In the genomic region with DNA sequence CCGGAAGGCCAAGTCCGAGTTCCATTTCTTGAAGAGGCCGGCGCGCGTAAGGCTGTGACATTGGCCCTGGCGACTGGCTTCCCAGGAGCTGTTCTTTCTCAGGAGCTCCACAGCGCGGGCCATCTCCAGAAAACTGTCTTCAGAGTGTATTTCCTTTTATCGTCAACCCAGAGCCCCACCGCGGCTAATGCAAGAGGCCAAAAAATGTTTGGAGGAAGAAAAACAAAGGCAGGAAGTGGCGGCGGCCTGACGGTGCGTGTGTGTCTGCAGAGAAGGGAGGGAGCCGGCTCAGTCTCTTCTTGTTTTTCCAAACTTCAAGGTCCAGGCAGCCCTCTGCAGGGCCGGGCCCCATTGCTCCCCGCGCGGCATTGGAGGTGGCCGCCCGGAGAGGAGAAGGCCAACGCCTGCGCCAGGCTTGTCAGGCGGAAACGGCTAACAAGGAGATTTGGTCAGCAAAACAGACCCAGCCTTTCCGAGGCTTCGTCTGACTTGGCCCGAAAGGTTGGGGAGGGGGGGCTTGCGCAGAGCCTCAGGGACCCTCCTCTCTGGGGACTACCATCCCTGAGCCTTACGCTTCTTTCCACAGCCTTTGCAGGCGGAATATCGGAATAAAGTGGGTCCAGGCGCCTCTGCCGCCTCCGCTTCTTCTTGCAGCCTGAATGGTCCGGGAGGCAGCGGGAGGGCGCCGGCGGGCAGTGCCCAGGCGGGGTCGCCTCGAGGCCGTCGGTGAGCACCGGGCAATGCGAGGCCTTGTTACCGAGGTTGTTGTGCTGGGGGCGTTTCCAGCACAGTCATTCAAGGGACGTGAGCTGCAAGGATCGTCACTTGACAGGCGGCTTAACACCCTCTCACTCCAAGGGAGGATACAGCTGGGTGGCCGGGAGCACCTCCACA, we compare ENCODE assay signal across 8 cellular contexts. TPM values are rescaled to one million over a fixed set of nuclear protein-coding genes. Genes with fewer than 3 reads are reported as not detected.
DNase-seq lines count a peak whose midpoint lies in the region; ATAC-seq and TF ChIP-seq lines count a peak whose summit lies in the region.

No MANE protein-coding gene starts in this region.

- H3K27me3 ChIP-seq in HUES6 (ENCODE audit: control insufficient read depth, insufficient read depth, low read length) (peaks cover 100% of the 10 kb centered on the region), spleen (replicated peaks in 1 of 7) (peaks cover 49 to 100% (median 99%) of the 10 kb centered on the region in 7 donors)

- H3K27me3 Mint-ChIP-seq in activated T-cell treated with anti-CD3 and anti-CD28 coated beads, Interleukin-2, amount 50 U/mL, for 24 hours: peaks cover 95% of the 10 kb centered on the region

- intact Hi-C loops in spleen (cut with DNase I; ENCODE audit: low total_unique reads): loop anchor here (10.0 kb wide), 1 partner anchor 1334 kb away; no protein-coding TSS in a partner anchor

- H3K27ac Mint-ChIP-seq in activated T-cell treated with anti-CD3 and anti-CD28 coated beads, Interleukin-2, amount 50 U/mL, for 24 hours: no peak overlapping the region

- H3K4me1 ChIP-seq in HUES6 (ENCODE audit: control insufficient read depth, insufficient read depth, low read length) (peaks cover 46% of the 10 kb centered on the region), spleen (peaks cover 32 to 79% (median 67%) of the 10 kb centered on the region in 6 donors)

- no peak for TF ChIP-seq CTCF in spleen (IDR thresholded peaks at IDR 0.05 in 8 of 11, conservative IDR thresholded peaks at IDR 0.05 in 3 of 11)

- H3K9me3 ChIP-seq in HUES6 (ENCODE audit: control insufficient read depth, insufficient read depth, low read depth, low read length) (no peaks in the 10 kb centered on the region), spleen (no peaks in the 10 kb centered on the region)

- H3K9me3 Mint-ChIP-seq in activated T-cell treated with anti-CD3 and anti-CD28 coated beads, Interleukin-2, amount 50 U/mL, for 24 hours: no peaks in the 10 kb centered on the region

- H3K9ac ChIP-seq in HUES6 (ENCODE audit: low read length): peak overlapping the region; percentile 51

- peak overlapping the region; percentile 37 for H3K4me3 ChIP-seq in HUES6 (ENCODE audit: low read depth, low read length)
- peak overlapping the region in 7 of 8 donors; percentile 4 to 50 (median 18) for H3K4me3 ChIP-seq in spleen

- H3K36me3 ChIP-seq in HUES6 (ENCODE audit: control insufficient read depth, insufficient read depth, low read length) (no peaks in the 10 kb centered on the region), spleen (no peaks in the 10 kb centered on the region)

- DNase-seq in activated T-cell treated with anti-CD3 and anti-CD28 coated beads, Interleukin-2, amount 50 U/mL, for 24 hours: peak; percentile 49
- peak; percentile 41 for DNase-seq in iPS-NIHi11 (ENCODE audit: low spot score)
- no peak for DNase-seq in spleen
- no peak for DNase-seq in NCI-H1048 (lab: John Stamatoyannopoulos, UW)
- no peak for DNase-seq in stimulated activated CD4-positive, alpha-beta T cell treated with anti-CD3 and anti-CD28 coated beads, Interleukin-2, amount 100 ng/mL, for 24 hours

- H3K27ac ChIP-seq in HUES6 (ENCODE audit: low read depth, low read length): no peak overlapping the region
- H3K27ac ChIP-seq in spleen: no peak overlapping the region

- no peak for ATAC-seq in HG02840 (IDR thresholded peaks at IDR 0.05; ENCODE audit: low FRiP score, unreplicated experiment)
- no peak for ATAC-seq in HG03442 (IDR thresholded peaks at IDR 0.05; ENCODE audit: unreplicated experiment)

- 6 to 23% (median 7%) methylated on average over 40 to 55 of the region's 55 CpGs for WGBS in spleen, 5 donors

- peak overlapping the region; percentile 63 for H3K4me3 Mint-ChIP-seq in activated T-cell treated with anti-CD3 and anti-CD28 coated beads, Interleukin-2, amount 50 U/mL, for 24 hours

- peaks cover 60% of the 10 kb centered on the region for H3K4me1 Mint-ChIP-seq in activated T-cell treated with anti-CD3 and anti-CD28 coated beads, Interleukin-2, amount 50 U/mL, for 24 hours (ENCODE audit: low read depth)

- no peaks in the 10 kb centered on the region for H3K36me3 Mint-ChIP-seq in activated T-cell treated with anti-CD3 and anti-CD28 coated beads, Interleukin-2, amount 50 U/mL, for 24 hours (ENCODE audit: low read depth)

- TF ChIP-seq POLR2A in spleen (IDR thresholded peaks at IDR 0.05): no peak

RNA-seq across cellular contexts. Expression of a gene that starts 3.9 kb away (rescaled TPM):
- not detected for total RNA-seq in spleen
- polyA plus RNA-seq in spleen: not detected

RNA-seq across cellular contexts. Expression of a gene that starts 11.0 kb away (rescaled TPM):
- total RNA-seq in spleen: not detected
- not detected for polyA plus RNA-seq in spleen

RNA-seq across cellular contexts. Expression of a gene that starts 14.8 kb away (rescaled TPM):
- total RNA-seq in spleen: under 1 TPM in 3 of 7 donors, not detected in 4; 0.13 to 0.72 (median 0.56) TPM
- under 1 TPM; 0.05 to 0.22 (median 0.19) TPM for polyA plus RNA-seq in spleen

RNA-seq across cellular contexts. Expression of a gene that starts 23.6 kb away (rescaled TPM):
- total RNA-seq in spleen: 1 to 10 TPM in 5 of 7 donors, under 1 TPM in 2; 0.51 to 3.0 (median 1.2) TPM
- under 1 TPM; 0.46 to 0.54 (median 0.48) TPM for polyA plus RNA-seq in spleen

RNA-seq across cellular contexts. Expression of a gene that starts 32.4 kb away (rescaled TPM):
- 1 to 10 TPM; 1.0 to 8.0 (median 2.6) TPM for total RNA-seq in spleen
- 1 to 10 TPM in 1 of 3 donors, under 1 TPM in 2; 0.55 to 1.4 (median 0.80) TPM for polyA plus RNA-seq in spleen

Comparison
In these comparisons a context has a peak if more than half of its experiments do, and no peak if none do; other contexts are left out.
1. DNase-seq: peak in activated T-cell treated with anti-CD3 and anti-CD28 coated beads, Interleukin-2, amount 50 U/mL, for 24 hours (single experiment) and iPS-NIHi11 (single experiment); none in spleen (single experiment), NCI-H1048 (single experiment) and stimulated activated CD4-positive, alpha-beta T cell treated with anti-CD3 and anti-CD28 coated beads, Interleukin-2, amount 100 ng/mL, for 24 hours (0 of 2).